Comparison of ENCODE assay signal across 9 cellular contexts in genomic region chr1:32521165-32521564, GRCh38. TPM values are rescaled to one million over a fixed set of nuclear protein-coding genes. Genes with fewer than 3 reads are reported as not detected.
DNase-seq lines count a peak whose midpoint lies in the region; ATAC-seq and TF ChIP-seq lines count a peak whose summit lies in the region.
"Had no signal": no experiment of that assay in that cellular context is flagged by ENCODE, and none has a peak within 500 bp of the region (broad histone marks: within the 10 kb centered on the region; RNA-seq: fewer than 3 reads in every experiment).

No MANE protein-coding gene starts in this region.

- H3K14ac ChIP-seq in mesenchymal stem cell (ENCODE audit: low read length in 2 of 2): no peak overlapping the region

- BruUV-seq in Calu3 (replicated peaks; lab: Mats Ljungman, UMichigan) (no TSS peak), HCT116 (replicated peaks; lab: Mats Ljungman, UMichigan) (TSS peak; percentile 89)

- peaks cover 7% of the 10 kb centered on the region for H3K36me3 Mint-ChIP-seq in Calu3 (ENCODE audit: insufficient read depth, unreplicated experiment)
- no peaks in the 10 kb centered on the region for H3K36me3 Mint-ChIP-seq in activated CD8-positive, alpha-beta T cell treated with anti-CD3 and anti-CD28 coated beads, Interleukin-2, amount 10 ng/mL, durations not matched to agents 7 days and 5 days (ENCODE audit: low read depth)

- H2BK5ac ChIP-seq in mesenchymal stem cell (ENCODE audit: low read depth, low read length, poor library complexity, severe bottlenecking): no peak overlapping the region

- WGBS in mesenchymal stem cell: 89% methylated on average over 6 of the region's 6 CpGs

- no peak for TF ChIP-seq POLR2A in HCT116 (IDR thresholded peaks at IDR 0.05; ENCODE audit: borderline replicate concordance, extremely low read depth, insufficient read depth, insufficient read length)

- no peaks in the 10 kb centered on the region for H3K27me3 Mint-ChIP-seq in Calu3 (ENCODE audit: unreplicated experiment)
- H3K27me3 Mint-ChIP-seq in activated CD8-positive, alpha-beta T cell treated with anti-CD3 and anti-CD28 coated beads, Interleukin-2, amount 10 ng/mL, durations not matched to agents 7 days and 5 days (ENCODE audit: low read depth): peaks cover 5% of the 10 kb centered on the region

- no peaks in the 10 kb centered on the region for H3K4me1 Mint-ChIP-seq in Calu3 (ENCODE audit: low read depth, unreplicated experiment)
- peaks cover 3% of the 10 kb centered on the region for H3K4me1 Mint-ChIP-seq in activated CD8-positive, alpha-beta T cell treated with anti-CD3 and anti-CD28 coated beads, Interleukin-2, amount 10 ng/mL, durations not matched to agents 7 days and 5 days (ENCODE audit: low read depth)

- H3K36me3 ChIP-seq in HCT116 (ENCODE audit: control insufficient read depth in 1 of 2, insufficient read depth in 2 of 2, low read length in 2 of 2): no peaks in the 10 kb centered on the region
- H3K36me3 ChIP-seq in mesenchymal stem cell (ENCODE audit: control insufficient read depth in 1 of 2, insufficient read depth in 2 of 2, low read depth in 1 of 2, low read length in 2 of 2): no peaks in the 10 kb centered on the region
- H3K36me3 ChIP-seq: gastroesophageal sphincter had no signal

- POLR2A ChIA-PET in HCT116 (lab: Charles Lee): interaction anchor here (0.7 to 1.2 kb wide), 2 partner anchors 27 to 289 kb away, joined by 3 to 5 read pairs; no protein-coding TSS in a partner anchor
- POLR2A ChIA-PET in activated CD8-positive, alpha-beta T cell treated with anti-CD3 and anti-CD28 coated beads, Interleukin-2, amount 10 ng/mL, durations not matched to agents 7 days and 5 days (lab: Charles Lee): no interaction called here

- RAD21 ChIA-PET in HCT116 (lab: Charles Lee; ENCODE audit: low non-redundant PET in 1 of 2, low total read pairs in 2 of 2, uncharacterized antibody in 2 of 2, unreplicated experiment in 2 of 2): interaction anchor here in 1 of 2 experiments (0.7 kb wide), 3 partner anchors 247 to 468 kb away, joined by 3 to 4 read pairs (median 3); no protein-coding TSS in a partner anchor

- H4K8ac ChIP-seq in mesenchymal stem cell (ENCODE audit: low read length): no peak overlapping the region

- no peak overlapping the region for H2BK15ac ChIP-seq in mesenchymal stem cell (ENCODE audit: low read depth, poor library complexity, severe bottlenecking)

- H2AFZ ChIP-seq in HCT116 (ENCODE audit: low read depth, low read length, poor library complexity, severe bottlenecking): no peak overlapping the region
- H2AFZ ChIP-seq in mesenchymal stem cell (ENCODE audit: low read depth, low read length): no peak overlapping the region

- no peaks in the 10 kb centered on the region for H4K20me1 ChIP-seq in HCT116 (ENCODE audit: insufficient read depth)

- H3K23ac ChIP-seq in mesenchymal stem cell (ENCODE audit: low read length in 2 of 2): no peak overlapping the region

- H3K79me2 ChIP-seq in HCT116 (ENCODE audit: insufficient read depth, low read length): no peaks in the 10 kb centered on the region

- H3K9ac ChIP-seq in HCT116 (ENCODE audit: low read length) (peak overlapping the region; percentile 30; the same call in 1 of the 2 replicates), mesenchymal stem cell (ENCODE audit: low read length) (peak overlapping the region; percentile 80)

- H3K18ac ChIP-seq in mesenchymal stem cell (ENCODE audit: low read depth in 1 of 2, low read length in 2 of 2): no peak overlapping the region

- 0 out of 2 replicates have a peak, but pooled peaks have one; percentile 15 for TF ChIP-seq RAD21 in HCT116 (IDR thresholded peaks at IDR 0.05; ENCODE audit: low read depth)

- H3K4ac ChIP-seq in mesenchymal stem cell (ENCODE audit: low read depth in 1 of 2, low read length in 2 of 2): no peak overlapping the region

- H3K27ac Mint-ChIP-seq in Calu3 (ENCODE audit: unreplicated experiment): no peak overlapping the region
- H3K27ac Mint-ChIP-seq in activated CD8-positive, alpha-beta T cell treated with anti-CD3 and anti-CD28 coated beads, Interleukin-2, amount 10 ng/mL, durations not matched to agents 7 days and 5 days: no peak overlapping the region

- no peak overlapping the region for H2AK5ac ChIP-seq in mesenchymal stem cell (ENCODE audit: low read length, severe bottlenecking)

- ATAC-seq in HCT116 (peak; percentile 43), GM21367 (IDR thresholded peaks at IDR 0.05; ENCODE audit: unreplicated experiment) (no peak), GM18502 (IDR thresholded peaks at IDR 0.05; ENCODE audit: poor library complexity, unreplicated experiment) (no peak)
- ATAC-seq in activated CD8-positive, alpha-beta T cell treated with anti-CD3 and anti-CD28 coated beads, Interleukin-2, amount 10 ng/mL, durations not matched to agents 7 days and 5 days: no peak

- no peaks in the 10 kb centered on the region for H3K9me2 ChIP-seq in HCT116 (ENCODE audit: insufficient read depth)

- CTCF ChIA-PET in Calu3 (lab: Charles Lee): interaction anchor here (0.6 to 1.8 kb wide), 11 partner anchors 11 to 827 kb away, joined by 3 to 9 read pairs (median 5); partner anchors contain the start of genes RBBP4 and ZBTB8OS
- CTCF ChIA-PET in HCT116 (lab: Charles Lee): interaction anchor here (0.7 to 4.3 kb wide), 27 partner anchors 10 to 413 kb away, joined by 3 to 14 read pairs (median 5); partner anchors contain the start of gene ZBTB8A
- CTCF ChIA-PET in activated CD8-positive, alpha-beta T cell treated with anti-CD3 and anti-CD28 coated beads, Interleukin-2, amount 10 ng/mL, durations not matched to agents 7 days and 5 days (lab: Charles Lee): interaction anchor here (0.9 to 4.2 kb wide), 21 partner anchors 10 to 354 kb away, joined by 3 to 20 read pairs (median 4); no protein-coding TSS in a partner anchor

- peaks cover 7 to 8% of the 10 kb centered on the region in 2 experiments for H3K4me1 ChIP-seq in HCT116 (ENCODE audit: control insufficient read depth in 1 of 2, insufficient read depth in 2 of 2, low read length in 2 of 2)
- H3K4me1 ChIP-seq in mesenchymal stem cell (ENCODE audit: control insufficient read depth, insufficient read depth, low read depth, low read length): peaks cover 2% of the 10 kb centered on the region

- no peaks in the 10 kb centered on the region for H3K79me1 ChIP-seq in mesenchymal stem cell (replicated peaks; ENCODE audit: low read length, poor library complexity, severe bottlenecking)

- no peak overlapping the region for H2BK120ac ChIP-seq in mesenchymal stem cell (ENCODE audit: low read depth, low read length)

- H2BK12ac ChIP-seq in mesenchymal stem cell (ENCODE audit: low read length in 2 of 2): no peak overlapping the region

- H3K9me3 Mint-ChIP-seq in Calu3 (ENCODE audit: low read depth, unreplicated experiment): no peaks in the 10 kb centered on the region
- H3K9me3 Mint-ChIP-seq in activated CD8-positive, alpha-beta T cell treated with anti-CD3 and anti-CD28 coated beads, Interleukin-2, amount 10 ng/mL, durations not matched to agents 7 days and 5 days (ENCODE audit: insufficient read depth): no peaks in the 10 kb centered on the region

- H3K27me3 ChIP-seq in HCT116 (ENCODE audit: insufficient read depth, low read length) (no peaks in the 10 kb centered on the region), mesenchymal stem cell (ENCODE audit: control insufficient read depth in 1 of 2, insufficient read depth in 1 of 2, low read length in 2 of 2) (no peaks in the 10 kb centered on the region)
- H3K27me3 ChIP-seq: gastroesophageal sphincter had no signal

- H3K9me3 ChIP-seq in HCT116 (ENCODE audit: control insufficient read depth in 1 of 2, insufficient read depth in 1 of 2, low read depth in 1 of 2, low read length in 2 of 2) (no peaks in the 10 kb centered on the region), mesenchymal stem cell (ENCODE audit: control insufficient read depth, low read length) (no peaks in the 10 kb centered on the region)
- H3K9me3 ChIP-seq: gastroesophageal sphincter had no signal

- H3K27ac ChIP-seq in HCT116 (ENCODE audit: low read depth, low read length): no peak overlapping the region
- no peak overlapping the region for H3K27ac ChIP-seq in mesenchymal stem cell (ENCODE audit: low read length, poor library complexity, severe bottlenecking)
- H3K27ac ChIP-seq: gastroesophageal sphincter had no signal

- intact Hi-C loops in Calu3 (cut with micrococcal nuclease; ENCODE audit: unreplicated experiment) (loop anchor here (10.0 kb wide), 1 partner anchor 94 kb away; no protein-coding TSS in a partner anchor), HCT116 (cut with micrococcal nuclease) (loop anchor here (2.0 to 10.0 kb wide), 2 partner anchors 134 to 352 kb away; partner anchors contain the start of genes RBBP4 and ZBTB8OS)

- H4K91ac ChIP-seq in mesenchymal stem cell (ENCODE audit: low read length): no peak overlapping the region

- no peak for DNase-seq in Calu3
- no peak for DNase-seq in HCT116 (ENCODE audit: low read depth, low spot score)
- no peak for DNase-seq in activated CD8-positive, alpha-beta T cell treated with anti-CD3 and anti-CD28 coated beads, Interleukin-2, amount 10 ng/mL, durations not matched to agents 7 days and 5 days
- no peak for DNase-seq in mesenchymal stem cell
- DNase-seq in NCI-H187 (lab: John Stamatoyannopoulos, UW): no peak
- no peak for DNase-seq in NK-92 (lab: John Stamatoyannopoulos, UW; ENCODE audit: unreplicated experiment)

- H3K4me3 ChIP-seq in HCT116 (replicated peaks in 1 of 2; ENCODE audit: low read depth in 1 of 2, low read length in 2 of 2) (no peak overlapping the region), mesenchymal stem cell (ENCODE audit: insufficient read depth in 1 of 2, low read depth in 1 of 2, low read length in 2 of 2) (peak overlapping the region in 1 of 2 experiments; percentile 61)

- H3K4me2 ChIP-seq in HCT116 (ENCODE audit: low read length): peak overlapping the region; percentile 58
- H3K4me2 ChIP-seq in mesenchymal stem cell (ENCODE audit: low read length, poor library complexity, severe bottlenecking): no peak overlapping the region

- no peak for TF ChIP-seq CTCF in Calu3 (IDR thresholded peaks at IDR 0.05; ENCODE audit: unreplicated experiment)
- TF ChIP-seq CTCF in HCT116 (IDR thresholded peaks at IDR 0.05 in 2 of 3, conservative IDR thresholded peaks at IDR 0.05 in 1 of 3; ENCODE audit: borderline replicate concordance in 1 of 3, insufficient read depth in 1 of 3, low read depth in 2 of 3, low read length in 2 of 3): no peak

- peak overlapping the region; percentile 63 for H3K4me3 Mint-ChIP-seq in Calu3 (ENCODE audit: low read depth, unreplicated experiment)
- peak overlapping the region; percentile 72 for H3K4me3 Mint-ChIP-seq in activated CD8-positive, alpha-beta T cell treated with anti-CD3 and anti-CD28 coated beads, Interleukin-2, amount 10 ng/mL, durations not matched to agents 7 days and 5 days

RNA-seq across cellular contexts. Expression of gene ZBTB8A, which starts 18.1 kb away (rescaled TPM):
- total RNA-seq in Calu3 (2022): 4.3 and 4.7 TPM in 2 replicates
- 9.7 TPM for total RNA-seq in HCT116 (2021; ENCODE audit: unreplicated experiment)
- 3.0 and 3.8 TPM in 2 replicates for polyA plus RNA-seq in HCT116 (2012)
- under 1 TPM; 0.11 to 0.18 TPM for total RNA-seq in activated CD8-positive, alpha-beta T cell treated with anti-CD3 and anti-CD28 coated beads, Interleukin-2, amount 10 ng/mL, durations not matched to agents 7 days and 5 days
- 6.2 TPM for polyA plus RNA-seq in mesenchymal stem cell (2013, experiment 1 of 2)
- 6.1 TPM for polyA plus RNA-seq in mesenchymal stem cell (2013, experiment 2 of 2)

RNA-seq across cellular contexts. Expression of gene ZBTB8B, which starts 56.3 kb away (rescaled TPM):
- total RNA-seq in Calu3 (2022) (0.32 and 0.35 TPM in 2 replicates), HCT116 (2021; ENCODE audit: unreplicated experiment) (0.25 TPM)
- 0.07 and 0.16 TPM in 2 replicates for polyA plus RNA-seq in HCT116 (2012)
- not detected for total RNA-seq in activated CD8-positive, alpha-beta T cell treated with anti-CD3 and anti-CD28 coated beads, Interleukin-2, amount 10 ng/mL, durations not matched to agents 7 days and 5 days
- polyA plus RNA-seq in mesenchymal stem cell (2013, experiment 1 of 2): under 0.01 TPM
- polyA plus RNA-seq in mesenchymal stem cell (2013, experiment 2 of 2): under 0.01 TPM
